Comparison of ENCODE assay signal across 20 cellular contexts in genomic region chr21:37498664-37499063, GRCh38.
DNase-seq lines count a peak whose midpoint lies in the region; ATAC-seq and TF ChIP-seq lines count a peak whose summit lies in the region.
"Had no signal": no experiment of that assay in that cellular context is flagged by ENCODE, and none has a peak within 500 bp of the region (broad histone marks: within the 10 kb centered on the region; RNA-seq: fewer than 3 reads in every experiment).

No MANE protein-coding gene starts in this region.

- H3K4me2 ChIP-seq in GM23338, result peak overlapping the region; percentile 7
- H3K4me2 ChIP-seq: A549; BLaER1 treated with 17β-estradiol and CSF1 and Interleukin-3, amounts not matched to agents 10 nM and 100 nM had no signal

- no peaks in the 10 kb centered on the region for H3K9me2 ChIP-seq in GM23338 (ENCODE audit: insufficient read depth)

- peak overlapping the region; percentile 46 for H3K27ac Mint-ChIP-seq in activated naive CD8-positive, alpha-beta T cell
- H3K27ac Mint-ChIP-seq in activated naive CD8-positive, alpha-beta T cell treated with anti-CD3 and anti-CD28 coated beads, Interleukin-2, amount 50 U/mL, for 24 hours, result no peak overlapping the region
- H3K27ac Mint-ChIP-seq in GM23338 (peak overlapping the region; percentile 84), WTC11 (peak overlapping the region; percentile 54), mesothelial cell of epicardium (peak overlapping the region; percentile 5)

- H3K36me3 Mint-ChIP-seq in activated naive CD8-positive, alpha-beta T cell, result peaks cover 25% of the 10 kb centered on the region
- H3K36me3 Mint-ChIP-seq in activated naive CD8-positive, alpha-beta T cell treated with anti-CD3 and anti-CD28 coated beads, Interleukin-2, amount 50 U/mL, for 24 hours (ENCODE audit: low read depth), result peaks cover 36% of the 10 kb centered on the region
- peaks cover 34% of the 10 kb centered on the region for H3K36me3 Mint-ChIP-seq in GM23338 (ENCODE audit: low read depth)
- peaks cover 27% of the 10 kb centered on the region for H3K36me3 Mint-ChIP-seq in WTC11
- H3K36me3 Mint-ChIP-seq in mesothelial cell of epicardium, result peaks cover 45% of the 10 kb centered on the region

- no peak overlapping the region for H2AFZ ChIP-seq in GM23338

- no peaks in the 10 kb centered on the region for H3K27me3 Mint-ChIP-seq in activated naive CD8-positive, alpha-beta T cell
- H3K27me3 Mint-ChIP-seq in activated naive CD8-positive, alpha-beta T cell treated with anti-CD3 and anti-CD28 coated beads, Interleukin-2, amount 50 U/mL, for 24 hours, result no peaks in the 10 kb centered on the region
- H3K27me3 Mint-ChIP-seq in GM23338 (ENCODE audit: insufficient read depth, low read depth, poor library complexity) (peaks cover 2% of the 10 kb centered on the region), WTC11 (ENCODE audit: low read depth) (no peaks in the 10 kb centered on the region), mesothelial cell of epicardium (ENCODE audit: low read depth) (no peaks in the 10 kb centered on the region)

- H3K27ac ChIP-seq in GM23338 (ENCODE audit: low read depth), result 0 out of 2 replicates have a peak overlapping the region, but pooled peaks have one; percentile 2
- H3K27ac ChIP-seq: A549; BLaER1 treated with 17β-estradiol and CSF1 and Interleukin-3, amounts not matched to agents 10 nM and 100 nM; SK-N-MC had no signal

- 0 out of 2 replicates have a peak overlapping the region, but pooled peaks have one; percentile 11 for H3K4me3 ChIP-seq in GM23338
- H3K4me3 ChIP-seq: A549; BLaER1 treated with 17β-estradiol and CSF1 and Interleukin-3, amounts not matched to agents 10 nM and 100 nM; SK-N-MC had no signal

- no peaks in the 10 kb centered on the region for H3K9me3 Mint-ChIP-seq in activated naive CD8-positive, alpha-beta T cell (ENCODE audit: low read depth)
- no peaks in the 10 kb centered on the region for H3K9me3 Mint-ChIP-seq in activated naive CD8-positive, alpha-beta T cell treated with anti-CD3 and anti-CD28 coated beads, Interleukin-2, amount 50 U/mL, for 24 hours
- H3K9me3 Mint-ChIP-seq in GM23338 (no peaks in the 10 kb centered on the region), WTC11 (no peaks in the 10 kb centered on the region), mesothelial cell of epicardium (peaks cover 21% of the 10 kb centered on the region)

- H3K4me1 Mint-ChIP-seq in activated naive CD8-positive, alpha-beta T cell (ENCODE audit: low read depth), result peaks cover 32% of the 10 kb centered on the region
- peaks cover 7% of the 10 kb centered on the region for H3K4me1 Mint-ChIP-seq in activated naive CD8-positive, alpha-beta T cell treated with anti-CD3 and anti-CD28 coated beads, Interleukin-2, amount 50 U/mL, for 24 hours
- H3K4me1 Mint-ChIP-seq in GM23338 (peaks cover 56% of the 10 kb centered on the region), WTC11 (peaks cover 55% of the 10 kb centered on the region), mesothelial cell of epicardium (no peaks in the 10 kb centered on the region)

- H3K27me3 ChIP-seq in GM23338 (ENCODE audit: insufficient read depth), result no peaks in the 10 kb centered on the region
- H3K27me3 ChIP-seq: BLaER1 treated with 17β-estradiol and CSF1 and Interleukin-3, amounts not matched to agents 10 nM and 100 nM had no signal

- no peaks in the 10 kb centered on the region for H3F3A ChIP-seq in GM23338 (replicated peaks; ENCODE audit: low read depth)

- peaks cover 32% of the 10 kb centered on the region for H3K4me1 ChIP-seq in GM23338 (ENCODE audit: insufficient read depth)
- H3K4me1 ChIP-seq: A549 had no signal

- H3K36me3 ChIP-seq in GM23338 (ENCODE audit: insufficient read depth), result no peaks in the 10 kb centered on the region

- CTCF ChIA-PET in WTC11 (lab: Charles Lee), result no interaction called here

- no peak for ATAC-seq in activated naive CD8-positive, alpha-beta T cell treated with anti-CD3 and anti-CD28 coated beads, Interleukin-2, amount 50 U/mL, for 24 hours
- ATAC-seq in GM23338, result peak; percentile 56
- ATAC-seq in WTC11, result 0 out of 2 replicates have a peak, but pooled peaks have one; percentile 20
- ATAC-seq in HG02973 (IDR thresholded peaks at IDR 0.05; ENCODE audit: unreplicated experiment), result no peak
- ATAC-seq: A549, HCT116 had no signal

- POLR2A ChIA-PET in WTC11 (lab: Charles Lee), result no interaction called here

- no peak for DNase-seq in activated naive CD8-positive, alpha-beta T cell treated with anti-CD3 and anti-CD28 coated beads, Interleukin-2, amount 50 U/mL, for 24 hours
- peak; percentile 25 for DNase-seq in GM23338 (ENCODE audit: low spot score)
- DNase-seq in WTC11 (ENCODE audit: low spot score), result no peak
- no peak for DNase-seq in mesothelial cell of epicardium (ENCODE audit: low spot score in 2 of 2, unreplicated experiment in 2 of 2)
- DNase-seq in NCI-H1694 treated with DMSO at 0.1 percent for 48 hours (lab: John Stamatoyannopoulos, UW), result no peak
- no peak for DNase-seq in stimulated activated CD4-positive, alpha-beta T cell treated with anti-CD3 and anti-CD28 coated beads, Interleukin-2, amount 100 ng/mL, for 48 hours
- DNase-seq: DMS79 treated with DMSO at 0.1 percent for 48 hours, IMR-90, Karpas-422, NCI-H1417 treated with DMSO at 0.1 percent for 48 hours, NCI-H1930, NCI-H345, NCI-H524 treated with DMSO at 0.1 percent for 48 hours, SHP77 had no signal

- H3K79me2 ChIP-seq in GM23338 (replicated peaks; ENCODE audit: insufficient read depth), result peaks cover 44% of the 10 kb centered on the region

- H4K20me1 ChIP-seq in GM23338 (replicated peaks; ENCODE audit: insufficient read depth), result no peaks in the 10 kb centered on the region

- TF ChIP-seq CTCF in GM23338 (conservative IDR thresholded peaks at IDR 0.05; ENCODE audit: low read depth in 2 of 2), result no peak
- TF ChIP-seq CTCF in WTC11 (IDR thresholded peaks at IDR 0.05), result no peak
- TF ChIP-seq CTCF in mesothelial cell of epicardium (IDR thresholded peaks at IDR 0.05; ENCODE audit: unreplicated experiment), result no peak

- no peak overlapping the region for H3K4me3 Mint-ChIP-seq in activated naive CD8-positive, alpha-beta T cell
- no peak overlapping the region for H3K4me3 Mint-ChIP-seq in activated naive CD8-positive, alpha-beta T cell treated with anti-CD3 and anti-CD28 coated beads, Interleukin-2, amount 50 U/mL, for 24 hours
- peak overlapping the region; percentile 39; the same call in 2 of the 3 replicates for H3K4me3 Mint-ChIP-seq in GM23338
- H3K4me3 Mint-ChIP-seq in WTC11, result peak overlapping the region; percentile 43
- H3K4me3 Mint-ChIP-seq in mesothelial cell of epicardium, result no peak overlapping the region

TF ChIP-seq in GM23338, 12 proteins besides CTCF, POLR2A, EP300 and RAD21 (continues in another document):
- no peak for TF ChIP-seq EZH2 (IDR thresholded peaks at IDR 0.05; ENCODE audit: low read depth, unreplicated experiment)
- TF ChIP-seq ZNF114 (CRISPR knock-in tag; IDR thresholded peaks at IDR 0.05), result no peak
- no peak for TF ChIP-seq EZH2phosphoT487 (IDR thresholded peaks at IDR 0.05; ENCODE audit: unreplicated experiment)

TF ChIP-seq in WTC11, 78 proteins besides CTCF, POLR2A, EP300 and RAD21:
- TF ChIP-seq FOXJ3 (CRISPR knock-in tag; IDR thresholded peaks at IDR 0.05; ENCODE audit: borderline replicate concordance) (no peak), GRHL2 (CRISPR knock-in tag; IDR thresholded peaks at IDR 0.05; ENCODE audit: insufficient replicate concordance, severe bottlenecking) (no peak), ZNF671 (CRISPR knock-in tag; IDR thresholded peaks at IDR 0.05) (no peak)

Comparison
In these comparisons a context has a peak if more than half of its experiments do, and no peak if none do; other contexts are left out.
1. H3K4me3 Mint-ChIP-seq: peak in GM23338 (single experiment) and WTC11 (single experiment); none in activated naive CD8-positive, alpha-beta T cell (single experiment), activated naive CD8-positive, alpha-beta T cell treated with anti-CD3 and anti-CD28 coated beads, Interleukin-2, amount 50 U/mL, for 24 hours (single experiment) and mesothelial cell of epicardium (single experiment).
2. ATAC-seq: peak in GM23338 (single experiment) and WTC11 (single experiment); none in activated naive CD8-positive, alpha-beta T cell treated with anti-CD3 and anti-CD28 coated beads, Interleukin-2, amount 50 U/mL, for 24 hours (single experiment) and HG02973 (single experiment).